Comparison of ENCODE assay signal across 1 cellular context in the genomic region with DNA sequence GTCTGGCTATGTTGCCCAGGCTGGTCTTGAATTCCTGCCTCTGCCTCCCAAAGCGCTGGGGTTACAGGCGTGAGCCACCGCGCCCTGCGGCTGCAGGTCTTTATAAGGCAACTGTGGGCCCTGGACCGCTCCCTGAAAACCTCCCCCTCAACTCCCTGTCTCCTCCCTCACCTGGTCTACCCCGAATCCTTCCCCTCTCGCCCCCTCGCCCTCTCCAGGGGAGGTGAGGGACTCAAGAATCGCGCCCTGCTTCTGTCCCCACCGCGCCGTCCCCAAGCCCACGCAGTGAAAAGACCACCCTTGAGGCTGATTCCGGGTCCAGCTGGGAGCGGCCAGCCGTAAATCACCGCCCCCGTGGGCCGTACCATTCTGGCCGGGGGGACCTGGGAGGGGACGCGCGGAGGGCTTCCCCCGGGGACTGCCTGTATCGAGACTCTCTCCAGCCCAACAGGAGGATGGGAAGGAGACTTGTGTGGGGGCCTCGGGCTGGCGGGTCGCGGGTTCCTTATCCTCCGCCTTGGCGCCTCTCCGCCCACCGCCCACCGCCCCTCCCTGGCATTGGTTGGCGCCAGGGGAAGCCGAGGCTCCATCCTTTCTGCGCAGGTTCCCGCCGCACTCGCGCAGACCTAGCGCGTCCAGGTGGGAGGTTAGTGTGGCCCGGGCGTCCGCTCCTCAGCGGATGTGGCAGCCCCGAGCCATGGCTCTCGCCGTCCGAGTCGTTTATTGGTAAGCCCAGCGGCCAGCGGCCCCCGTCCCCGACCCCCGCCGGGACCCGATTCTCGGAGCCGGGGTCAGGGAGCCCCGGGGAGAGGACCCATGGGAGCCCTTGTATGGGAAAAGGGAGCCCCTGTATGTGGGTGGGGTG.
A peak's percentile ranks its signal among the peaks of the same experiment; 100 is the strongest.
TF ChIP-seq lines count a peak whose summit lies in the region.

A gene (plus strand): TSS at position 615 of the 865 bp plus-strand sequence. CDS start 83 bp downstream, at position 698.

TF ChIP-seq in K562, 482 proteins besides CTCF, POLR2A, EP300 and RAD21 (continued from another document and continues in another):
- TF ChIP-seq, protein P1, sequence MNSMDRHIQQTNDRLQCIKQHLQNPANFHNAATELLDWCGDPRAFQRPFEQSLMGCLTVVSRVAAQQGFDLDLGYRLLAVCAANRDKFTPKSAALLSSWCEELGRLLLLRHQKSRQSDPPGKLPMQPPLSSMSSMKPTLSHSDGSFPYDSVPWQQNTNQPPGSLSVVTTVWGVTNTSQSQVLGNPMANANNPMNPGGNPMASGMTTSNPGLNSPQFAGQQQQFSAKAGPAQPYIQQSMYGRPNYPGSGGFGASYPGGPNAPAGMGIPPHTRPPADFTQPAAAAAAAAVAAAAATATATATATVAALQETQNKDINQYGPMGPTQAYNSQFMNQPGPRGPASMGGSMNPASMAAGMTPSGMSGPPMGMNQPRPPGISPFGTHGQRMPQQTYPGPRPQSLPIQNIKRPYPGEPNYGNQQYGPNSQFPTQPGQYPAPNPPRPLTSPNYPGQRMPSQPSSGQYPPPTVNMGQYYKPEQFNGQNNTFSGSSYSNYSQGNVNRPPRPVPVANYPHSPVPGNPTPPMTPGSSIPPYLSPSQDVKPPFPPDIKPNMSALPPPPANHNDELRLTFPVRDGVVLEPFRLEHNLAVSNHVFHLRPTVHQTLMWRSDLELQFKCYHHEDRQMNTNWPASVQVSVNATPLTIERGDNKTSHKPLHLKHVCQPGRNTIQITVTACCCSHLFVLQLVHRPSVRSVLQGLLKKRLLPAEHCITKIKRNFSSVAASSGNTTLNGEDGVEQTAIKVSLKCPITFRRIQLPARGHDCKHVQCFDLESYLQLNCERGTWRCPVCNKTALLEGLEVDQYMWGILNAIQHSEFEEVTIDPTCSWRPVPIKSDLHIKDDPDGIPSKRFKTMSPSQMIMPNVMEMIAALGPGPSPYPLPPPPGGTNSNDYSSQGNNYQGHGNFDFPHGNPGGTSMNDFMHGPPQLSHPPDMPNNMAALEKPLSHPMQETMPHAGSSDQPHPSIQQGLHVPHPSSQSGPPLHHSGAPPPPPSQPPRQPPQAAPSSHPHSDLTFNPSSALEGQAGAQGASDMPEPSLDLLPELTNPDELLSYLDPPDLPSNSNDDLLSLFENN (IDR thresholded peaks at IDR 0.05; ENCODE audit: low read depth in 2 of 2, low read length in 2 of 2) = no peak
- TF ChIP-seq MAFF (IDR thresholded peaks at IDR 0.05; ENCODE audit: low read length) (peak; percentile 30; the same call in 1 of the 2 replicates), JUNB (CRISPR knock-in tag; conservative IDR thresholded peaks at IDR 0.05) (no peak), RBBP5 (IDR thresholded peaks at IDR 0.05; ENCODE audit: borderline replicate concordance, insufficient read depth, low read length, poor library complexity, severe bottlenecking) (peak; percentile 57), ZNF197 (CRISPR knock-in tag; IDR thresholded peaks at IDR 0.05; ENCODE audit: low read depth) (no peak), JUND (IDR thresholded peaks at IDR 0.05; ENCODE audit: borderline replicate concordance, low read depth, low read length) (peak; percentile 96), JUND (tag; IDR thresholded peaks at IDR 0.05; ENCODE audit: borderline replicate concordance, low read depth, low read length) (no peak), RUNX1 (IDR thresholded peaks at IDR 0.05; ENCODE audit: low read depth) (peak; percentile 19; the same call in 1 of the 2 replicates), TBP (optimal IDR thresholded peaks at IDR 0.05; ENCODE audit: low read depth, low read length) (peak; percentile 81), PURB (CRISPR knock-in tag; IDR thresholded peaks at IDR 0.05; ENCODE audit: low read depth) (no peak), HDAC8 (tag; IDR thresholded peaks at IDR 0.05) (0 out of 2 replicates have a peak, but pooled peaks have one; percentile 58), GATA2 (CRISPR knock-in tag; IDR thresholded peaks at IDR 0.05) (no peak), PML (IDR thresholded peaks at IDR 0.05; ENCODE audit: low read length) (peak; percentile 54; the same call in 1 of the 2 replicates), SMAD4 (CRISPR knock-in tag; conservative IDR thresholded peaks at IDR 0.05) (peak; percentile 18; the same call in 1 of the 2 replicates), ZNF436 (CRISPR knock-in tag; IDR thresholded peaks at IDR 0.05) (no peak), CTBP1 (IDR thresholded peaks at IDR 0.05; ENCODE audit: borderline replicate concordance) (peak; percentile 94), MTA1 (IDR thresholded peaks at IDR 0.05; ENCODE audit: borderline replicate concordance) (peak; percentile 49; the same call in 1 of the 2 replicates), ZKSCAN3 (CRISPR knock-in tag; IDR thresholded peaks at IDR 0.05) (no peak), SP2 (IDR thresholded peaks at IDR 0.05; ENCODE audit: extremely low read depth, low read depth, low read length, poor library complexity, severe bottlenecking) (no peak), TEAD2 (tag; IDR thresholded peaks at IDR 0.05) (no peak), EGR1 (conservative IDR thresholded peaks at IDR 0.05) (peak; percentile 100), CHD2 (IDR thresholded peaks at IDR 0.05; ENCODE audit: low read depth, low read length) (0 out of 2 replicates have a peak, but pooled peaks have one; percentile 28)
- TF ChIP-seq, protein P2, sequence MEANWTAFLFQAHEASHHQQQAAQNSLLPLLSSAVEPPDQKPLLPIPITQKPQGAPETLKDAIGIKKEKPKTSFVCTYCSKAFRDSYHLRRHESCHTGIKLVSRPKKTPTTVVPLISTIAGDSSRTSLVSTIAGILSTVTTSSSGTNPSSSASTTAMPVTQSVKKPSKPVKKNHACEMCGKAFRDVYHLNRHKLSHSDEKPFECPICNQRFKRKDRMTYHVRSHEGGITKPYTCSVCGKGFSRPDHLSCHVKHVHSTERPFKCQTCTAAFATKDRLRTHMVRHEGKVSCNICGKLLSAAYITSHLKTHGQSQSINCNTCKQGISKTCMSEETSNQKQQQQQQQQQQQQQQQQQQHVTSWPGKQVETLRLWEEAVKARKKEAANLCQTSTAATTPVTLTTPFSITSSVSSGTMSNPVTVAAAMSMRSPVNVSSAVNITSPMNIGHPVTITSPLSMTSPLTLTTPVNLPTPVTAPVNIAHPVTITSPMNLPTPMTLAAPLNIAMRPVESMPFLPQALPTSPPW (CRISPR knock-in tag; IDR thresholded peaks at IDR 0.05) = peak; percentile 54
- TF ChIP-seq, protein P3, sequence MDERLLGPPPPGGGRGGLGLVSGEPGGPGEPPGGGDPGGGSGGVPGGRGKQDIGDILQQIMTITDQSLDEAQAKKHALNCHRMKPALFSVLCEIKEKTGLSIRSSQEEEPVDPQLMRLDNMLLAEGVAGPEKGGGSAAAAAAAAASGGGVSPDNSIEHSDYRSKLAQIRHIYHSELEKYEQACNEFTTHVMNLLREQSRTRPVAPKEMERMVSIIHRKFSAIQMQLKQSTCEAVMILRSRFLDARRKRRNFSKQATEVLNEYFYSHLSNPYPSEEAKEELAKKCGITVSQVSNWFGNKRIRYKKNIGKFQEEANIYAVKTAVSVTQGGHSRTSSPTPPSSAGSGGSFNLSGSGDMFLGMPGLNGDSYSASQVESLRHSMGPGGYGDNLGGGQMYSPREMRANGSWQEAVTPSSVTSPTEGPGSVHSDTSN (CRISPR knock-in tag; IDR thresholded peaks at IDR 0.05; ENCODE audit: low read depth) = peak; percentile 57
- TF ChIP-seq, protein P3 (tag; conservative IDR thresholded peaks at IDR 0.05; ENCODE audit: low read depth) = peak; percentile 95
- TF ChIP-seq, protein P4, sequence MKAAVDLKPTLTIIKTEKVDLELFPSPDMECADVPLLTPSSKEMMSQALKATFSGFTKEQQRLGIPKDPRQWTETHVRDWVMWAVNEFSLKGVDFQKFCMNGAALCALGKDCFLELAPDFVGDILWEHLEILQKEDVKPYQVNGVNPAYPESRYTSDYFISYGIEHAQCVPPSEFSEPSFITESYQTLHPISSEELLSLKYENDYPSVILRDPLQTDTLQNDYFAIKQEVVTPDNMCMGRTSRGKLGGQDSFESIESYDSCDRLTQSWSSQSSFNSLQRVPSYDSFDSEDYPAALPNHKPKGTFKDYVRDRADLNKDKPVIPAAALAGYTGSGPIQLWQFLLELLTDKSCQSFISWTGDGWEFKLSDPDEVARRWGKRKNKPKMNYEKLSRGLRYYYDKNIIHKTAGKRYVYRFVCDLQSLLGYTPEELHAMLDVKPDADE (conservative IDR thresholded peaks at IDR 0.05; ENCODE audit: control insufficient read depth, low read depth, low read length) = 0 out of 2 replicates have a peak, but pooled peaks have one; percentile 33
- TF ChIP-seq, protein P5, sequence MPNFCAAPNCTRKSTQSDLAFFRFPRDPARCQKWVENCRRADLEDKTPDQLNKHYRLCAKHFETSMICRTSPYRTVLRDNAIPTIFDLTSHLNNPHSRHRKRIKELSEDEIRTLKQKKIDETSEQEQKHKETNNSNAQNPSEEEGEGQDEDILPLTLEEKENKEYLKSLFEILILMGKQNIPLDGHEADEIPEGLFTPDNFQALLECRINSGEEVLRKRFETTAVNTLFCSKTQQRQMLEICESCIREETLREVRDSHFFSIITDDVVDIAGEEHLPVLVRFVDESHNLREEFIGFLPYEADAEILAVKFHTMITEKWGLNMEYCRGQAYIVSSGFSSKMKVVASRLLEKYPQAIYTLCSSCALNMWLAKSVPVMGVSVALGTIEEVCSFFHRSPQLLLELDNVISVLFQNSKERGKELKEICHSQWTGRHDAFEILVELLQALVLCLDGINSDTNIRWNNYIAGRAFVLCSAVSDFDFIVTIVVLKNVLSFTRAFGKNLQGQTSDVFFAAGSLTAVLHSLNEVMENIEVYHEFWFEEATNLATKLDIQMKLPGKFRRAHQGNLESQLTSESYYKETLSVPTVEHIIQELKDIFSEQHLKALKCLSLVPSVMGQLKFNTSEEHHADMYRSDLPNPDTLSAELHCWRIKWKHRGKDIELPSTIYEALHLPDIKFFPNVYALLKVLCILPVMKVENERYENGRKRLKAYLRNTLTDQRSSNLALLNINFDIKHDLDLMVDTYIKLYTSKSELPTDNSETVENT (CRISPR knock-in tag; IDR thresholded peaks at IDR 0.05) = peak; percentile 82
- TF ChIP-seq, protein P6, sequence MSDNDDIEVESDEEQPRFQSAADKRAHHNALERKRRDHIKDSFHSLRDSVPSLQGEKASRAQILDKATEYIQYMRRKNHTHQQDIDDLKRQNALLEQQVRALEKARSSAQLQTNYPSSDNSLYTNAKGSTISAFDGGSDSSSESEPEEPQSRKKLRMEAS (CRISPR knock-in tag; IDR thresholded peaks at IDR 0.05) = no peak
- TF ChIP-seq, protein P7, sequence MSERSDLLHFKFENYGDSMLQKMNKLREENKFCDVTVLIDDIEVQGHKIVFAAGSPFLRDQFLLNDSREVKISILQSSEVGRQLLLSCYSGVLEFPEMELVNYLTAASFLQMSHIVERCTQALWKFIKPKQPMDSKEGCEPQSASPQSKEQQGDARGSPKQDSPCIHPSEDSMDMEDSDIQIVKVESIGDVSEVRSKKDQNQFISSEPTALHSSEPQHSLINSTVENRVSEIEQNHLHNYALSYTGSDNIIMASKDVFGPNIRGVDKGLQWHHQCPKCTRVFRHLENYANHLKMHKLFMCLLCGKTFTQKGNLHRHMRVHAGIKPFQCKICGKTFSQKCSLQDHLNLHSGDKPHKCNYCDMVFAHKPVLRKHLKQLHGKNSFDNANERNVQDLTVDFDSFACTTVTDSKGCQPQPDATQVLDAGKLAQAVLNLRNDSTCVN (CRISPR knock-in tag; IDR thresholded peaks at IDR 0.05) = no peak
- TF ChIP-seq, protein P8, sequence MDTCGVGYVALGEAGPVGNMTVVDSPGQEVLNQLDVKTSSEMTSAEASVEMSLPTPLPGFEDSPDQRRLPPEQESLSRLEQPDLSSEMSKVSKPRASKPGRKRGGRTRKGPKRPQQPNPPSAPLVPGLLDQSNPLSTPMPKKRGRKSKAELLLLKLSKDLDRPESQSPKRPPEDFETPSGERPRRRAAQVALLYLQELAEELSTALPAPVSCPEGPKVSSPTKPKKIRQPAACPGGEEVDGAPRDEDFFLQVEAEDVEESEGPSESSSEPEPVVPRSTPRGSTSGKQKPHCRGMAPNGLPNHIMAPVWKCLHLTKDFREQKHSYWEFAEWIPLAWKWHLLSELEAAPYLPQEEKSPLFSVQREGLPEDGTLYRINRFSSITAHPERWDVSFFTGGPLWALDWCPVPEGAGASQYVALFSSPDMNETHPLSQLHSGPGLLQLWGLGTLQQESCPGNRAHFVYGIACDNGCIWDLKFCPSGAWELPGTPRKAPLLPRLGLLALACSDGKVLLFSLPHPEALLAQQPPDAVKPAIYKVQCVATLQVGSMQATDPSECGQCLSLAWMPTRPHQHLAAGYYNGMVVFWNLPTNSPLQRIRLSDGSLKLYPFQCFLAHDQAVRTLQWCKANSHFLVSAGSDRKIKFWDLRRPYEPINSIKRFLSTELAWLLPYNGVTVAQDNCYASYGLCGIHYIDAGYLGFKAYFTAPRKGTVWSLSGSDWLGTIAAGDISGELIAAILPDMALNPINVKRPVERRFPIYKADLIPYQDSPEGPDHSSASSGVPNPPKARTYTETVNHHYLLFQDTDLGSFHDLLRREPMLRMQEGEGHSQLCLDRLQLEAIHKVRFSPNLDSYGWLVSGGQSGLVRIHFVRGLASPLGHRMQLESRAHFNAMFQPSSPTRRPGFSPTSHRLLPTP (IDR thresholded peaks at IDR 0.05; ENCODE audit: borderline replicate concordance, extremely low read depth, insufficient read length) = no peak
- TF ChIP-seq, protein P9, sequence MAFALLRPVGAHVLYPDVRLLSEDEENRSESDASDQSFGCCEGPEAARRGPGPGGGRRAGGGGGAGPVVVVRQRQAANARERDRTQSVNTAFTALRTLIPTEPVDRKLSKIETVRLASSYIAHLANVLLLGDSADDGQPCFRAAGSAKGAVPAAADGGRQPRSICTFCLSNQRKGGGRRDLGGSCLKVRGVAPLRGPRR (CRISPR knock-in tag; IDR thresholded peaks at IDR 0.05) = no peak
